Comparison of ENCODE assay signal across 8 cellular contexts in genomic region chr19:18194208-18194530, GRCh38. TPM values are rescaled to one million over a fixed set of nuclear protein-coding genes. Genes with fewer than 3 reads are reported as not detected.
DNase-seq lines count a peak whose midpoint lies in the region; ATAC-seq and TF ChIP-seq lines count a peak whose summit lies in the region.

No MANE protein-coding gene starts in this region.

- peak overlapping the region in 2 of 4 donors; percentile 91 to 95 for H3K27ac ChIP-seq in Peyer's patch
- peak overlapping the region; percentile 55 for H3K27ac ChIP-seq in rectal smooth muscle tissue (ENCODE audit: low read depth, low read length)

- ATAC-seq in GM21576 (IDR thresholded peaks at IDR 0.05; ENCODE audit: unreplicated experiment) (no peak), HG03025 (IDR thresholded peaks at IDR 0.05; ENCODE audit: low FRiP score, unreplicated experiment) (no peak)

- TF ChIP-seq CTCF in GM06990 (IDR thresholded peaks at IDR 0.05; ENCODE audit: insufficient read depth, low read length, poor library complexity, severe bottlenecking) (no peak), Peyer's patch (IDR thresholded peaks at IDR 0.05) (no peak), epithelial cell of proximal tubule (conservative IDR thresholded peaks at IDR 0.05; ENCODE audit: low read depth, low read length) (no peak)

- H3K36me3 ChIP-seq in GM06990 (ENCODE audit: control insufficient read depth, insufficient read depth, low read length): peaks cover 13% of the 10 kb centered on the region
- peaks cover 0 to 28% (median 0%) of the 10 kb centered on the region in 3 donors for H3K36me3 ChIP-seq in Peyer's patch
- H3K36me3 ChIP-seq in rectal smooth muscle tissue (ENCODE audit: control insufficient read depth, insufficient read depth, low read length): peaks cover 7% of the 10 kb centered on the region

- H3K4me1 ChIP-seq in Peyer's patch (peaks cover 0 to 16% (median 12%) of the 10 kb centered on the region in 4 donors), rectal smooth muscle tissue (ENCODE audit: control insufficient read depth, insufficient read depth, low read length) (peaks cover 13% of the 10 kb centered on the region)

- DNase-seq in GM06990 (ENCODE audit: extremely low read depth, insufficient read length) (no peak), Peyer's patch (no peak), epithelial cell of proximal tubule (ENCODE audit: low read depth) (no peak), NOMO-1 treated with dmso at 0.1 percent for 144 hours (lab: John Stamatoyannopoulos, UW; ENCODE audit: unreplicated experiment) (no peak)
- DNase-seq in stimulated activated naive CD4-positive, alpha-beta T cell treated with Interleukin-2 at 50 U/mL for 16 hours (lab: John Stamatoyannopoulos, UW): no peak

- H3K27me3 ChIP-seq in GM06990 (replicated peaks; ENCODE audit: control insufficient read depth, insufficient read depth, low read length) (no peaks in the 10 kb centered on the region), Peyer's patch (no peaks in the 10 kb centered on the region), rectal smooth muscle tissue (ENCODE audit: control insufficient read depth, insufficient read depth, low read length) (no peaks in the 10 kb centered on the region)

- no peak for TF ChIP-seq POLR2A in Peyer's patch (IDR thresholded peaks at IDR 0.05)

- H3K9ac ChIP-seq in rectal smooth muscle tissue (ENCODE audit: low read length): no peak overlapping the region

- peaks cover 0 to 4% (median 0%) of the 10 kb centered on the region in 4 donors for H3K9me3 ChIP-seq in Peyer's patch

- H3K4me3 ChIP-seq in GM06990 (replicated peaks; ENCODE audit: low read depth, low read length) (peak overlapping the region; percentile 70), Peyer's patch (peak overlapping the region in 3 of 4 donors; percentile 74 to 95 (median 92)), epithelial cell of proximal tubule (ENCODE audit: low read depth, low read length) (peak overlapping the region; percentile 94), rectal smooth muscle tissue (ENCODE audit: low read length) (peak overlapping the region; percentile 84)

RNA-seq across cellular contexts. Expression of gene MPV17L2, which starts 1.2 kb away (rescaled TPM):
- 10 to 100 TPM in 3 of 4 donors, 1 to 10 TPM in 1; 4.1 to 19.6 (median 16.0) TPM for total RNA-seq in Peyer's patch
- 50.1 and 70.9 TPM in 2 replicates for total RNA-seq in epithelial cell of proximal tubule

RNA-seq across cellular contexts. Expression of gene RAB3A, which starts 9.7 kb away (rescaled TPM):
- total RNA-seq in Peyer's patch (1 to 10 TPM in 3 of 4 donors, not detected in 1; 6.1 to 9.5 (median 8.3) TPM), epithelial cell of proximal tubule (0.17 and 0.43 TPM in 2 replicates)

RNA-seq across cellular contexts. Expression of gene IFI30, which starts 20.6 kb away (rescaled TPM):
- total RNA-seq in Peyer's patch: 100 to 1,000 TPM in 1 of 4 donors, 10 to 100 TPM in 3; 54.9 to 109 (median 60.7) TPM
- total RNA-seq in epithelial cell of proximal tubule: 10.1 and 11.3 TPM in 2 replicates

RNA-seq across cellular contexts. Expression of gene PDE4C, which starts 32.1 kb away (rescaled TPM):
- total RNA-seq in Peyer's patch (1 to 10 TPM in 3 of 4 donors, not detected in 1; 3.9 to 8.3 (median 8.3) TPM), epithelial cell of proximal tubule (0.63 TPM in 1 of 2 replicates, not detected in the other)

RNA-seq across cellular contexts. Expression of gene PIK3R2, which starts 41.2 kb away (rescaled TPM):
- total RNA-seq in Peyer's patch: 10 to 100 TPM; 19.7 to 45.4 (median 28.2) TPM
- total RNA-seq in epithelial cell of proximal tubule: 15.3 and 19.9 TPM in 2 replicates
